Comparison of ENCODE assay signal across 22 cellular contexts in genomic region chr4:119666653-119667091, GRCh38. TPM values are rescaled to one million over a fixed set of nuclear protein-coding genes. Genes with fewer than 3 reads are reported as not detected.
A peak's percentile ranks its signal among the peaks of the same experiment; 100 is the strongest.
DNase-seq lines count a peak whose midpoint lies in the region; ATAC-seq, FAIRE-seq and TF ChIP-seq lines count a peak whose summit lies in the region.
"Had no signal": no experiment of that assay in that cellular context is flagged by ENCODE, and none has a peak within 500 bp of the region (broad histone marks: within the 10 kb centered on the region; RNA-seq: fewer than 3 reads in every experiment).

No MANE protein-coding gene starts in this region.

- DNase-seq in D721Med (ENCODE audit: insufficient read length, low spot score), result peak; percentile 15
- DNase-seq in Karpas-422, result peak; percentile 27
- DNase-seq in ecto neural progenitor cell (ENCODE audit: low spot score), result peak; percentile 44
- no peak for DNase-seq in cortex of kidney (lab: John Stamatoyannopoulos, UW)
- DNase-seq: activated T-cell treated with anti-CD3 and anti-CD28 coated beads, Interleukin-2, amount 50 U/mL, for 48 hours; CD4-positive, CD25-positive, alpha-beta regulatory T cell; DND-41; HFFc6; hypothalamus; KBM-7; NCI-H1930; NCI-H526; PC-9 had no signal

- FAIRE-seq in D721Med (lab: Jason Lieb, UNC), result peak; percentile 93
- FAIRE-seq: colon had no signal

- no peaks in the 10 kb centered on the region for H3K36me3 Mint-ChIP-seq in nephron (ENCODE audit: low read depth)
- H3K36me3 Mint-ChIP-seq in activated T-helper 17 cell treated with anti-CD3 and anti-CD28 coated beads, Interleukin-2, amount 50 U/mL, for 72 hours (ENCODE audit: low read depth), result no peaks in the 10 kb centered on the region
- H3K36me3 Mint-ChIP-seq: activated naive CD4-positive, alpha-beta T cell treated with anti-CD3 and anti-CD28 coated beads, Interleukin-2, amount 50 U/mL, for 72 hours; CD4-positive, CD25-positive, alpha-beta regulatory T cell; stimulated activated effector memory CD8-positive, alpha-beta T cell treated with anti-CD3 and anti-CD28 coated beads, Interleukin-12 subunit alpha, Interleukin-12 subunit beta, amount 100 ng/mL, for 72 hours had no signal

- H3K27me3 ChIP-seq in Karpas-422 (ENCODE audit: low read length), result no peaks in the 10 kb centered on the region

- no peaks in the 10 kb centered on the region for H3K9me2 ChIP-seq in Karpas-422 (replicated peaks; ENCODE audit: insufficient read depth, low read length)

- H3K9me3 ChIP-seq in Karpas-422 (ENCODE audit: low read length), result no peaks in the 10 kb centered on the region
- H3K9me3 ChIP-seq: SJCRH30, thoracic aorta had no signal

- no peaks in the 10 kb centered on the region for H3K27me3 Mint-ChIP-seq in nephron (ENCODE audit: low read depth)
- peaks cover 3% of the 10 kb centered on the region for H3K27me3 Mint-ChIP-seq in activated T-helper 17 cell treated with anti-CD3 and anti-CD28 coated beads, Interleukin-2, amount 50 U/mL, for 72 hours

- no peak overlapping the region for H3K4me3 ChIP-seq in Karpas-422 (ENCODE audit: low read length)
- H3K4me3 ChIP-seq: PC-9, SJCRH30, thoracic aorta had no signal

- no peaks in the 10 kb centered on the region for H3K79me2 ChIP-seq in Karpas-422 (ENCODE audit: low read length)

- H3K4me3 Mint-ChIP-seq in nephron, result no peak overlapping the region
- H3K4me3 Mint-ChIP-seq in activated T-helper 17 cell treated with anti-CD3 and anti-CD28 coated beads, Interleukin-2, amount 50 U/mL, for 72 hours, result no peak overlapping the region
- H3K4me3 Mint-ChIP-seq: CD4-positive, CD25-positive, alpha-beta regulatory T cell; HFFc6; stimulated activated effector memory CD8-positive, alpha-beta T cell treated with anti-CD3 and anti-CD28 coated beads, Interleukin-12 subunit alpha, Interleukin-12 subunit beta, amount 100 ng/mL, for 72 hours had no signal

- no peaks in the 10 kb centered on the region for H3K36me3 ChIP-seq in Karpas-422 (ENCODE audit: insufficient read depth, low read length)
- H3K36me3 ChIP-seq: SJCRH30, thoracic aorta had no signal

- no peak overlapping the region for H3K27ac ChIP-seq in Karpas-422 (ENCODE audit: low read length)
- H3K27ac ChIP-seq: PC-9, SJCRH30, thoracic aorta had no signal

- H3K9ac ChIP-seq in Karpas-422 (ENCODE audit: low read length), result no peak overlapping the region

- H2AFZ ChIP-seq in Karpas-422 (ENCODE audit: low read length), result no peak overlapping the region
- H2AFZ ChIP-seq: PC-9 had no signal

- no peak overlapping the region for H3K4me2 ChIP-seq in Karpas-422 (ENCODE audit: low read depth, low read length, poor library complexity, severe bottlenecking)
- H3K4me2 ChIP-seq: PC-9 had no signal

- H4K20me1 ChIP-seq in Karpas-422 (ENCODE audit: insufficient read depth, low read depth, low read length), result no peaks in the 10 kb centered on the region

- no peak for TF ChIP-seq CTCF in D721Med (IDR thresholded peaks at IDR 0.05; ENCODE audit: insufficient read depth, missing control alignments)
- TF ChIP-seq CTCF in nephron (IDR thresholded peaks at IDR 0.05; ENCODE audit: unreplicated experiment in 3 of 3), result no peak

- no peak for ATAC-seq in HG03025 (IDR thresholded peaks at IDR 0.05; ENCODE audit: low FRiP score, unreplicated experiment)
- ATAC-seq in GM21367 (IDR thresholded peaks at IDR 0.05; ENCODE audit: unreplicated experiment), result no peak
- no peak for ATAC-seq in activated T-helper 17 cell treated with anti-CD3 and anti-CD28 coated beads, Interleukin-2, amount 50 U/mL, for 72 hours (replicated peaks)
- ATAC-seq: activated naive CD4-positive, alpha-beta T cell treated with anti-CD3 and anti-CD28 coated beads, Interleukin-2, amount 50 U/mL, for 72 hours; stimulated activated effector memory CD8-positive, alpha-beta T cell treated with anti-CD3 and anti-CD28 coated beads, Interleukin-12 subunit alpha, Interleukin-12 subunit beta, amount 100 ng/mL, for 72 hours had no signal

- H3K4me1 Mint-ChIP-seq in nephron, result peaks cover 36% of the 10 kb centered on the region
- no peaks in the 10 kb centered on the region for H3K4me1 Mint-ChIP-seq in activated T-helper 17 cell treated with anti-CD3 and anti-CD28 coated beads, Interleukin-2, amount 50 U/mL, for 72 hours
- H3K4me1 Mint-ChIP-seq: CD4-positive, CD25-positive, alpha-beta regulatory T cell; stimulated activated effector memory CD8-positive, alpha-beta T cell treated with anti-CD3 and anti-CD28 coated beads, Interleukin-12 subunit alpha, Interleukin-12 subunit beta, amount 100 ng/mL, for 72 hours had no signal

- no peaks in the 10 kb centered on the region for H3K9me3 Mint-ChIP-seq in nephron
- no peaks in the 10 kb centered on the region for H3K9me3 Mint-ChIP-seq in activated T-helper 17 cell treated with anti-CD3 and anti-CD28 coated beads, Interleukin-2, amount 50 U/mL, for 72 hours
- H3K9me3 Mint-ChIP-seq: activated naive CD4-positive, alpha-beta T cell treated with anti-CD3 and anti-CD28 coated beads, Interleukin-2, amount 50 U/mL, for 72 hours; HFFc6; stimulated activated effector memory CD8-positive, alpha-beta T cell treated with anti-CD3 and anti-CD28 coated beads, Interleukin-12 subunit alpha, Interleukin-12 subunit beta, amount 100 ng/mL, for 72 hours had no signal

- H3K4me1 ChIP-seq in Karpas-422 (ENCODE audit: low read length), result peaks cover 6% of the 10 kb centered on the region
- H3K4me1 ChIP-seq: SJCRH30 had no signal

- H3K27ac Mint-ChIP-seq in nephron, result peak overlapping the region in 2 of 3 experiments; percentile 19 to 47
- H3K27ac Mint-ChIP-seq in activated T-helper 17 cell treated with anti-CD3 and anti-CD28 coated beads, Interleukin-2, amount 50 U/mL, for 72 hours, result no peak overlapping the region
- H3K27ac Mint-ChIP-seq: activated naive CD4-positive, alpha-beta T cell treated with anti-CD3 and anti-CD28 coated beads, Interleukin-2, amount 50 U/mL, for 72 hours; CD4-positive, CD25-positive, alpha-beta regulatory T cell; HFFc6; stimulated activated effector memory CD8-positive, alpha-beta T cell treated with anti-CD3 and anti-CD28 coated beads, Interleukin-12 subunit alpha, Interleukin-12 subunit beta, amount 100 ng/mL, for 72 hours had no signal

RNA-seq across cellular contexts. Expression of gene PDE5A, which starts 38.1 kb away (rescaled TPM):
- 0.07 and 0.30 TPM in 2 replicates for total RNA-seq in Karpas-422 (2014; rRNA removed; shearing (Covaris generic); ENCODE audit: low replicate concordance)
- under 1 TPM; 0.58 to 0.65 TPM for total RNA-seq in activated T-helper 17 cell treated with anti-CD3 and anti-CD28 coated beads, Interleukin-2, amount 50 U/mL, for 72 hours
